1 cellular context compared by ENCODE assay signal in the genomic region with DNA sequence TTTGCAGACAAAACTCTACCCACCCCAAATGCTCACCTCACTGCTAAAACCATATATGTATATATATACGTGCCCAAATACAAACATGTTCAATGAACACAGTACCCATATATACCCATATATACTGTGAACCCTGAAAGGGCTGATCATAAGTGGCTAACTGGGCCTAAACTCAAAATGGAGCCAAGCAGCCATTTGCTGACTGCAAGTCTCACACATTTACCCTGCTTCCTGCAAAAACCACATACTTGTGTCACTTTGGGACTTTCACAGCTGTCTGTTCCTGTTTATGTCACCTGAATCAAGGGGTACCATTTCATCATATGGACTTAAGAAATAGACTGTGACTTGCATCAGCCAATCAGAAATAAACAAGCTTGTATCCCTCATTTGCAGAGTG.
TF ChIP-seq lines count a peak whose summit lies in the region.

No MANE protein-coding gene starts in this region.

TF ChIP-seq in GM12878, 131 proteins besides CTCF, POLR2A, EP300 and RAD21:
- TF ChIP-seq, protein P1, sequence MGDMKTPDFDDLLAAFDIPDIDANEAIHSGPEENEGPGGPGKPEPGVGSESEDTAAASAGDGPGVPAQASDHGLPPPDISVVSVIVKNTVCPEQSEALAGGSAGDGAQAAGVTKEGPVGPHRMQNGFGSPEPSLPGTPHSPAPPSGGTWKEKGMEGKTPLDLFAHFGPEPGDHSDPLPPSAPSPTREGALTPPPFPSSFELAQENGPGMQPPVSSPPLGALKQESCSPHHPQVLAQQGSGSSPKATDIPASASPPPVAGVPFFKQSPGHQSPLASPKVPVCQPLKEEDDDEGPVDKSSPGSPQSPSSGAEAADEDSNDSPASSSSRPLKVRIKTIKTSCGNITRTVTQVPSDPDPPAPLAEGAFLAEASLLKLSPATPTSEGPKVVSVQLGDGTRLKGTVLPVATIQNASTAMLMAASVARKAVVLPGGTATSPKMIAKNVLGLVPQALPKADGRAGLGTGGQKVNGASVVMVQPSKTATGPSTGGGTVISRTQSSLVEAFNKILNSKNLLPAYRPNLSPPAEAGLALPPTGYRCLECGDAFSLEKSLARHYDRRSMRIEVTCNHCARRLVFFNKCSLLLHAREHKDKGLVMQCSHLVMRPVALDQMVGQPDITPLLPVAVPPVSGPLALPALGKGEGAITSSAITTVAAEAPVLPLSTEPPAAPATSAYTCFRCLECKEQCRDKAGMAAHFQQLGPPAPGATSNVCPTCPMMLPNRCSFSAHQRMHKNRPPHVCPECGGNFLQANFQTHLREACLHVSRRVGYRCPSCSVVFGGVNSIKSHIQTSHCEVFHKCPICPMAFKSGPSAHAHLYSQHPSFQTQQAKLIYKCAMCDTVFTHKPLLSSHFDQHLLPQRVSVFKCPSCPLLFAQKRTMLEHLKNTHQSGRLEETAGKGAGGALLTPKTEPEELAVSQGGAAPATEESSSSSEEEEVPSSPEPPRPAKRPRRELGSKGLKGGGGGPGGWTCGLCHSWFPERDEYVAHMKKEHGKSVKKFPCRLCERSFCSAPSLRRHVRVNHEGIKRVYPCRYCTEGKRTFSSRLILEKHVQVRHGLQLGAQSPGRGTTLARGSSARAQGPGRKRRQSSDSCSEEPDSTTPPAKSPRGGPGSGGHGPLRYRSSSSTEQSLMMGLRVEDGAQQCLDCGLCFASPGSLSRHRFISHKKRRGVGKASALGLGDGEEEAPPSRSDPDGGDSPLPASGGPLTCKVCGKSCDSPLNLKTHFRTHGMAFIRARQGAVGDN (IDR thresholded peaks at IDR 0.05): 0 out of 2 replicates have a peak, but pooled peaks have one; percentile 22
- peak; percentile 55 for TF ChIP-seq RUNX3 (IDR thresholded peaks at IDR 0.05; ENCODE audit: low read length)
- TF ChIP-seq, protein P2, sequence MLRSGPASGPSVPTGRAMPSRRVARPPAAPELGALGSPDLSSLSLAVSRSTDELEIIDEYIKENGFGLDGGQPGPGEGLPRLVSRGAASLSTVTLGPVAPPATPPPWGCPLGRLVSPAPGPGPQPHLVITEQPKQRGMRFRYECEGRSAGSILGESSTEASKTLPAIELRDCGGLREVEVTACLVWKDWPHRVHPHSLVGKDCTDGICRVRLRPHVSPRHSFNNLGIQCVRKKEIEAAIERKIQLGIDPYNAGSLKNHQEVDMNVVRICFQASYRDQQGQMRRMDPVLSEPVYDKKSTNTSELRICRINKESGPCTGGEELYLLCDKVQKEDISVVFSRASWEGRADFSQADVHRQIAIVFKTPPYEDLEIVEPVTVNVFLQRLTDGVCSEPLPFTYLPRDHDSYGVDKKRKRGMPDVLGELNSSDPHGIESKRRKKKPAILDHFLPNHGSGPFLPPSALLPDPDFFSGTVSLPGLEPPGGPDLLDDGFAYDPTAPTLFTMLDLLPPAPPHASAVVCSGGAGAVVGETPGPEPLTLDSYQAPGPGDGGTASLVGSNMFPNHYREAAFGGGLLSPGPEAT (IDR thresholded peaks at IDR 0.05; ENCODE audit: low read depth): peak; percentile 73
- TF ChIP-seq YY1 (IDR thresholded peaks at IDR 0.05; ENCODE audit: low read depth, low read length): peak; percentile 94
- TF ChIP-seq NR2C1 (IDR thresholded peaks at IDR 0.05): peak; percentile 54
TF ChIP-seq in GM12878: peak in this region for 5; not testable (repeated sequence) for 126.
